11 cellular contexts compared by ENCODE assay signal in genomic region chr3:43957553-43957952, GRCh38.
"Had no signal": no experiment of that assay in that cellular context is flagged by ENCODE, and none has a peak within 500 bp of the region (broad histone marks: within the 10 kb centered on the region; RNA-seq: fewer than 3 reads in every experiment).

No MANE protein-coding gene starts in this region.

- H3K27ac ChIP-seq: left lung, right atrium auricular region, uterus had no signal

- H3K27me3 ChIP-seq: right atrium auricular region, uterus had no signal

- H3K9me3 ChIP-seq: left lung, right atrium auricular region, uterus had no signal

- ATAC-seq: activated T-helper 17 cell treated with anti-CD3 and anti-CD28 coated beads, Interleukin-2, amount 50 U/mL, for 72 hours; left lung; natural killer cell had no signal

- H3K4me3 ChIP-seq: left lung, right atrium auricular region, uterus had no signal

- DNase-seq: activated CD4-positive, alpha-beta T cell treated with anti-CD3 and anti-CD28 coated beads, Interleukin-2, amount 10 ng/mL, durations not matched to agents 7 days and 5 days; activated CD4-positive, CD25-positive, alpha-beta regulatory T cell; activated naive CD4-positive, alpha-beta T cell treated with anti-CD3 and anti-CD28 coated beads for 36 hours; activated T-cell treated with anti-CD3 and anti-CD28 coated beads for 4 hours; foreskin melanocyte; left lung; natural killer cell; small intestine; uterus had no signal

- H3K36me3 ChIP-seq: left lung, right atrium auricular region, uterus had no signal

- H3K4me1 ChIP-seq: left lung, uterus had no signal
